In the genomic region with DNA sequence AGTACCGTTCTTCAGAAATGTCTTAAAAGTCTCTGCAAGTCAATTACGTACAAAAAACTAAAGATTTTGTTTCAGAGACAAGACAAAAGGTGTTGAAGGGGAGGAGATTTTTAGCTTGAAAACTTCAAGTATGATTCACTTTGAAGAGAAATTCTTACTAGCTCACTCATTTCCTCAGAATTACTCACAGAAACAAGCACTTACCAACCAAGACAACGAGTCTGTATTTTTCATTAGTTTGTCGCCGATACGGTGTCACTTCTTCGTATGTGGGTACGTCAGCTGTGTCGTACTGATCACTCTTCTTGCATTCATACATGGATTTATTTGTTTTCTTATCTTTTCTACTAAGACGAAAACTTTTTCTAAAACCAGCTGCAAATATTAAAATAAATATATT, we compare ENCODE assay signal across 10 cellular contexts.
DNase-seq lines count a peak whose midpoint lies in the region; ATAC-seq and TF ChIP-seq lines count a peak whose summit lies in the region.
"Had no signal": no experiment of that assay in that cellular context is flagged by ENCODE, and none has a peak within 500 bp of the region (broad histone marks: within the 10 kb centered on the region; RNA-seq: fewer than 3 reads in every experiment).

No MANE protein-coding gene starts in this region.

- H3K9me3 ChIP-seq in MG63 (no peaks in the 10 kb centered on the region), mesodermal cell (ENCODE audit: control insufficient read depth, low read length) (no peaks in the 10 kb centered on the region)

- H3K4me3 ChIP-seq in MG63 (no peak overlapping the region), cardiac fibroblast (replicated peaks in 1 of 2; ENCODE audit: low read depth in 2 of 2, low read length in 2 of 2) (no peak overlapping the region), mesodermal cell (ENCODE audit: extremely low read depth, insufficient read depth, low read length, poor library complexity, severe bottlenecking) (no peak overlapping the region)

- no peak for ATAC-seq in GM19455 (IDR thresholded peaks at IDR 0.05; ENCODE audit: unreplicated experiment)
- ATAC-seq: Right ventricle myocardium inferior had no signal

- no peaks in the 10 kb centered on the region for H3K27me3 ChIP-seq in MG63

- peak; percentile 86 for DNase-seq in EH (ENCODE audit: low read depth)
- peak; percentile 3 for DNase-seq in MG63
- peak; percentile 55 to 71 for DNase-seq in cardiac fibroblast (ENCODE audit: low read depth in 2 of 2)
- no peak for DNase-seq in occipital lobe (lab: John Stamatoyannopoulos, UW)
- no peak for DNase-seq in NCI-H526 (lab: John Stamatoyannopoulos, UW)
- DNase-seq in ecto neural progenitor cell (ENCODE audit: low spot score), result no peak
- DNase-seq: NCI-H446 had no signal

- peak overlapping the region; percentile 54 for H3K27ac ChIP-seq in mesodermal cell (ENCODE audit: low read depth, low read length, severe bottlenecking)

- H3K4me1 ChIP-seq in mesodermal cell (ENCODE audit: control insufficient read depth, insufficient read depth, low read length, poor library complexity, severe bottlenecking), result peaks cover 8% of the 10 kb centered on the region

- H3K36me3 ChIP-seq in MG63 (peaks cover 44% of the 10 kb centered on the region), mesodermal cell (ENCODE audit: control insufficient read depth, insufficient read depth, low read length) (no peaks in the 10 kb centered on the region)

- no peak for TF ChIP-seq CTCF in cardiac fibroblast (IDR thresholded peaks at IDR 0.05; ENCODE audit: low read depth, low read length)

- 82 to 92% methylated on average over 7 of the region's 10 CpGs for WGBS in mesodermal cell (ENCODE audit: insufficient coverage in 2 of 2), 2 experiments

Comparison
In these comparisons a context has a peak if more than half of its experiments do, and no peak if none do; other contexts are left out.
1. DNase-seq: peak in EH (single experiment), MG63 (single experiment) and cardiac fibroblast (2 of 2); none in occipital lobe (single experiment), NCI-H526 (0 of 2) and ecto neural progenitor cell (single experiment).